8 cellular contexts compared by ENCODE assay signal in the genomic region with DNA sequence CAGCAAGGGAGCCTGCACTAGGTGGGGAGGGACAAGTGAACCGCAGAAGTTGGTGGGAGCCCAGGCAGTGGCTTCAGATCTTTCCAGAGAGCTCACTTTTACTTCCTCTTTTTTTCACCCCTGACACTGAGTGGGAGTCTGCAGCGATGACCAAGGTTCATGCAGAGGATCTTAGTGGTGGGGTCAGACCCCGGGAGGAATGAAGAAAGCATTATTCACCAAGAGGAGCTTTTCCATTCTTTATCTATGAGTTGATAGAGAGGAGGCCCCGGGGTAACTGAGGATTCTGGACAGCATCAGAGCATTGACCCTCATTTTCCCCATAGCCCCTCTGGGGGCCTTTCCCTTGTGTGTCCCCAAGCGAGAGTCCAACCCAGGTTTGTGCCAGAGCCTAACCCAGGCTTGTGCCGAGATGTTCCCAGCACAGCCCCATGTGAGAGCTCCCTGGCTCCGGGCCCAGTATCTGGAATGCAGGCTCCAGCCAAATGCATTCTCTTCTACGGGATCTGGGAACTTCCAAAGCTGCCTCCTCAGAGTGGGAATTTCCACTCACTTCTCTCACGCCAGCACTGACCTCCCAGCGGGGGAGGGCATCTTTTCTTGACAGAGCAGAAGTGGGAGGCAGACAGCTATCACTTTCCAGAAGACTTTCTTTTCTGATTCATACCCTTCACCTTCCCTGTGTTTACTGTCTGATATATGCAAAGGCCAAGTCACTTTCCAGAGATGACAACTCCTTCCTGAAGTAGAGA. TPM values are rescaled to one million over a fixed set of nuclear protein-coding genes. Genes with fewer than 3 reads are reported as not detected.
DNase-seq lines count a peak whose midpoint lies in the region; TF ChIP-seq lines count a peak whose summit lies in the region.

No MANE protein-coding gene starts in this region.

- WGBS in esophagus, 2 donors, result 16 to 17% methylated on average over 10 of the region's 10 CpGs

- no peak overlapping the region for H3K4me3 ChIP-seq in esophagus (ENCODE audit: low read depth in 1 of 2, low read length in 2 of 2)
- H3K4me3 ChIP-seq in muscle layer of duodenum (ENCODE audit: low read depth in 1 of 2, low read length in 2 of 2), result no peak overlapping the region

- H3K36me3 ChIP-seq in esophagus (ENCODE audit: control insufficient read depth in 2 of 2, insufficient read depth in 2 of 2, low read length in 1 of 2) (no peaks in the 10 kb centered on the region), muscle layer of duodenum (ENCODE audit: control insufficient read depth in 1 of 2, insufficient read depth in 2 of 2, low read length in 2 of 2) (no peaks in the 10 kb centered on the region)

- no peaks in the 10 kb centered on the region for H3K9me3 ChIP-seq in esophagus (ENCODE audit: control insufficient read depth in 2 of 2, insufficient read depth in 1 of 2, low read depth in 1 of 2, low read length in 1 of 2)
- H3K9me3 ChIP-seq in muscle layer of duodenum (ENCODE audit: control insufficient read depth in 1 of 2, low read length in 2 of 2), result no peaks in the 10 kb centered on the region

- H3K27ac ChIP-seq in esophagus (ENCODE audit: low read depth in 2 of 2, low read length in 1 of 2) (peak overlapping the region; percentile 66 to 70), muscle layer of duodenum (ENCODE audit: low read length) (peak overlapping the region; percentile 95)

- DNase-seq in GM10266 (ENCODE audit: extremely low spot score), result peak; percentile 47
- DNase-seq in OCI-M1 (lab: John Stamatoyannopoulos, UW), result peak; percentile 94
- no peak for DNase-seq in SK-N-DZ (ENCODE audit: low spot score)
- no peak for DNase-seq in effector CD4-positive, alpha-beta T cell
- no peak for DNase-seq in stimulated activated naive CD4-positive, alpha-beta T cell treated with Interleukin-2 at 50 U/mL for 16 hours (lab: John Stamatoyannopoulos, UW)
- DNase-seq in NCI-H345 treated with DMSO at 0.1 percent for 48 hours (lab: John Stamatoyannopoulos, UW; ENCODE audit: unreplicated experiment), result no peak

- H3K4me1 ChIP-seq in esophagus (ENCODE audit: control insufficient read depth in 2 of 2, insufficient read depth in 2 of 2, low read length in 1 of 2) (peaks cover 3% of the 10 kb centered on the region in 2 donors), muscle layer of duodenum (ENCODE audit: control insufficient read depth in 1 of 2, insufficient read depth in 2 of 2, low read length in 2 of 2) (peaks cover 48 to 58% of the 10 kb centered on the region in 2 donors)

- H3K27me3 ChIP-seq in esophagus (ENCODE audit: control insufficient read depth in 1 of 2, insufficient read depth in 2 of 2, low read length in 2 of 2) (peaks cover 0 to 2% of the 10 kb centered on the region in 2 donors), muscle layer of duodenum (ENCODE audit: low read depth, low read length) (no peaks in the 10 kb centered on the region)

- no peak for TF ChIP-seq CTCF in GM10266 (IDR thresholded peaks at IDR 0.05; ENCODE audit: control insufficient read depth, insufficient read depth, low read depth, missing control alignments)

RNA-seq across cellular contexts. Expression of a gene that starts 2.8 kb away (rescaled TPM):
- polyA plus RNA-seq in esophagus, result 10 to 100 TPM in 1 of 2 donors, 1 to 10 TPM in 1; 5.4 to 21.2 TPM
- not detected in 2 replicates for polyA plus RNA-seq in SK-N-DZ (2014; cell fraction: cytosol; rRNA removed)
- not detected in 2 replicates for polyA plus RNA-seq in SK-N-DZ (2014; cell fraction: nucleus; rRNA removed)

RNA-seq across cellular contexts. Expression of a gene that starts 17.7 kb away (rescaled TPM):
- polyA plus RNA-seq in esophagus, result not detected
- not detected in 2 replicates for polyA plus RNA-seq in SK-N-DZ (2014; cell fraction: cytosol; rRNA removed)
- polyA plus RNA-seq in SK-N-DZ (2014; cell fraction: nucleus; rRNA removed), result not detected in 2 replicates

RNA-seq across cellular contexts. Expression of a gene that starts 33.2 kb away (rescaled TPM):
- polyA plus RNA-seq in esophagus, result under 1 TPM; 0.29 to 0.99 TPM
- polyA plus RNA-seq in SK-N-DZ (2014; cell fraction: cytosol; rRNA removed), result not detected in 2 replicates
- not detected in 2 replicates for polyA plus RNA-seq in SK-N-DZ (2014; cell fraction: nucleus; rRNA removed)

Comparison
In these comparisons a context has a peak if more than half of its experiments do, and no peak if none do; other contexts are left out.
1. DNase-seq: peak in GM10266 (single experiment) and OCI-M1 (single experiment); none in SK-N-DZ (single experiment), effector CD4-positive, alpha-beta T cell (single experiment), stimulated activated naive CD4-positive, alpha-beta T cell treated with Interleukin-2 at 50 U/mL for 16 hours (single experiment) and NCI-H345 treated with DMSO at 0.1 percent for 48 hours (single experiment).